Comparison of ENCODE assay signal across 25 cellular contexts in the genomic region with DNA sequence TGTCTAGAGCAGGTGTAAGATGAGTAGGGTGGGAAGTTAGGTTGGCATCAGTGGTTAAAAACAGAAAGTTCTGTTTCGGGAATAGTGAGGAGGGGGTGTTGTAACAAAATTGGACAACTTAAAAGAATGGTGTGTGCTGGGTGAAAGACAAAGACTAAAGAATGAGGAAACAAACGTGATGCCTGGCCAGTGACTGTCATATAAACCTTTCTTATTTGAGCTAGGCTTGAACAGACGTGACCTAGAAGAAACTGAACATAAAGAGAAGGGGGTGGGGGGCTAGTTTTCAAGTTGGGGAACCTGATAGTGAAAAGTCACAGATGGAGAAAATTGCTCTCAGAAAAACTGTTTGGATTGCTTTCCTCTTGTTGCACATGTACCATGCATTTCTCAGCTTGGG. TPM values are rescaled to one million over a fixed set of nuclear protein-coding genes. Genes with fewer than 3 reads are reported as not detected.
DNase-seq lines count a peak whose midpoint lies in the region; ATAC-seq lines count a peak whose summit lies in the region.
"Had no signal": no experiment of that assay in that cellular context is flagged by ENCODE, and none has a peak within 500 bp of the region (broad histone marks: within the 10 kb centered on the region; RNA-seq: fewer than 3 reads in every experiment).

No MANE protein-coding gene starts in this region.

- no peaks in the 10 kb centered on the region for H3K27me3 ChIP-seq in naive thymus-derived CD4-positive, alpha-beta T cell (ENCODE audit: control insufficient read depth in 2 of 2, insufficient read depth in 2 of 2, low read length in 2 of 2)

- H3K4me1 Mint-ChIP-seq in activated CD4-positive, alpha-beta T cell treated with anti-CD3 and anti-CD28 coated beads for 36 hours: peaks cover 20% of the 10 kb centered on the region
- peaks cover 23% of the 10 kb centered on the region for H3K4me1 Mint-ChIP-seq in stimulated activated naive CD8-positive, alpha-beta T cell treated with anti-CD3 and anti-CD28 coated beads, Interleukin-15, Interleukin-2, amounts not matched to agents 100 ng/mL and 50 ng/mL, for 24 hours (ENCODE audit: low read depth)
- H3K4me1 Mint-ChIP-seq in naive thymus-derived CD4-positive, alpha-beta T cell: peaks cover 5 to 32% (median 23%) of the 10 kb centered on the region in 7 donors

- H3K4me3 ChIP-seq in naive thymus-derived CD4-positive, alpha-beta T cell (ENCODE audit: low read length): no peak overlapping the region
- H3K4me3 ChIP-seq: K562, prostate gland, thoracic aorta had no signal

- POLR2A ChIA-PET in activated CD4-positive, alpha-beta T cell treated with anti-CD3 and anti-CD28 coated beads for 36 hours (lab: Charles Lee): interaction anchor here (0.6 to 0.7 kb wide), 2 partner anchors 37 to 275 kb away, joined by 3 to 11 read pairs; no protein-coding TSS in a partner anchor
- POLR2A ChIA-PET in naive thymus-derived CD4-positive, alpha-beta T cell (lab: Charles Lee): interaction anchor here (0.7 kb wide), 1 partner anchor 521 kb away, joined by 5 read pairs; no protein-coding TSS in a partner anchor

- peak overlapping the region; percentile 25 for H3K27ac Mint-ChIP-seq in activated CD4-positive, alpha-beta T cell treated with anti-CD3 and anti-CD28 coated beads for 36 hours
- peak overlapping the region; percentile 54 for H3K27ac Mint-ChIP-seq in stimulated activated naive CD8-positive, alpha-beta T cell treated with anti-CD3 and anti-CD28 coated beads, Interleukin-15, Interleukin-2, amounts not matched to agents 100 ng/mL and 50 ng/mL, for 24 hours
- peak overlapping the region in 8 of 9 donors; percentile 4 to 91 (median 58) for H3K27ac Mint-ChIP-seq in naive thymus-derived CD4-positive, alpha-beta T cell

- intact Hi-C loops in activated CD4-positive, alpha-beta T cell treated with anti-CD3 and anti-CD28 coated beads for 36 hours (cut with DNase I, micrococcal nuclease): no loop called here
- intact Hi-C loops in naive thymus-derived CD4-positive, alpha-beta T cell (cut with micrococcal nuclease): loop anchor here (5.0 to 10.0 kb wide), 2 partner anchors 37 to 185 kb away; partner anchors contain the start of gene RAD52 (in 2 of the 2)

- H3K27ac ChIP-seq in naive thymus-derived CD4-positive, alpha-beta T cell (ENCODE audit: low read depth, low read length): no peak overlapping the region
- H3K27ac ChIP-seq: 22Rv1, prostate gland had no signal

- H3K9me3 ChIP-seq in naive thymus-derived CD4-positive, alpha-beta T cell (ENCODE audit: control insufficient read depth in 2 of 3, low read length in 3 of 3): no peaks in the 10 kb centered on the region
- H3K9me3 ChIP-seq: Caco-2, prostate gland, thoracic aorta had no signal

- peaks cover 61% of the 10 kb centered on the region for H3K36me3 Mint-ChIP-seq in activated CD4-positive, alpha-beta T cell treated with anti-CD3 and anti-CD28 coated beads for 36 hours (ENCODE audit: low read depth)
- H3K36me3 Mint-ChIP-seq in stimulated activated naive CD8-positive, alpha-beta T cell treated with anti-CD3 and anti-CD28 coated beads, Interleukin-15, Interleukin-2, amounts not matched to agents 100 ng/mL and 50 ng/mL, for 24 hours (ENCODE audit: low read depth): peaks cover 86% of the 10 kb centered on the region
- H3K36me3 Mint-ChIP-seq in naive thymus-derived CD4-positive, alpha-beta T cell: peaks cover 16 to 50% (median 31%) of the 10 kb centered on the region in 5 donors

- no peaks in the 10 kb centered on the region for H3K4me1 ChIP-seq in naive thymus-derived CD4-positive, alpha-beta T cell (ENCODE audit: control insufficient read depth in 2 of 2, insufficient read depth in 2 of 2, low read length in 2 of 2)
- H3K4me1 ChIP-seq: Caco-2, prostate gland had no signal

- peaks cover 32 to 91% (median 37%) of the 10 kb centered on the region in 3 experiments for H3K36me3 ChIP-seq in naive thymus-derived CD4-positive, alpha-beta T cell (ENCODE audit: control insufficient read depth in 2 of 3, insufficient read depth in 3 of 3, low read length in 3 of 3)

- no peaks in the 10 kb centered on the region for H3K27me3 Mint-ChIP-seq in activated CD4-positive, alpha-beta T cell treated with anti-CD3 and anti-CD28 coated beads for 36 hours
- no peaks in the 10 kb centered on the region for H3K27me3 Mint-ChIP-seq in stimulated activated naive CD8-positive, alpha-beta T cell treated with anti-CD3 and anti-CD28 coated beads, Interleukin-15, Interleukin-2, amounts not matched to agents 100 ng/mL and 50 ng/mL, for 24 hours
- H3K27me3 Mint-ChIP-seq in naive thymus-derived CD4-positive, alpha-beta T cell: no peaks in the 10 kb centered on the region

- CTCF ChIA-PET in activated CD4-positive, alpha-beta T cell treated with anti-CD3 and anti-CD28 coated beads for 36 hours (lab: Charles Lee): interaction anchor here (0.7 to 1.3 kb wide), 2 partner anchors 18 to 94 kb away, joined by 3 to 5 read pairs; no protein-coding TSS in a partner anchor
- CTCF ChIA-PET in naive thymus-derived CD4-positive, alpha-beta T cell (lab: Charles Lee): no interaction called here

- no peaks in the 10 kb centered on the region for H3K9me3 Mint-ChIP-seq in activated CD4-positive, alpha-beta T cell treated with anti-CD3 and anti-CD28 coated beads for 36 hours (ENCODE audit: low read depth)
- H3K9me3 Mint-ChIP-seq in stimulated activated naive CD8-positive, alpha-beta T cell treated with anti-CD3 and anti-CD28 coated beads, Interleukin-15, Interleukin-2, amounts not matched to agents 100 ng/mL and 50 ng/mL, for 24 hours: no peaks in the 10 kb centered on the region
- H3K9me3 Mint-ChIP-seq in naive thymus-derived CD4-positive, alpha-beta T cell: no peaks in the 10 kb centered on the region

- no peak overlapping the region for H3K4me3 Mint-ChIP-seq in activated CD4-positive, alpha-beta T cell treated with anti-CD3 and anti-CD28 coated beads for 36 hours
- H3K4me3 Mint-ChIP-seq in stimulated activated naive CD8-positive, alpha-beta T cell treated with anti-CD3 and anti-CD28 coated beads, Interleukin-15, Interleukin-2, amounts not matched to agents 100 ng/mL and 50 ng/mL, for 24 hours: no peak overlapping the region
- H3K4me3 Mint-ChIP-seq in naive thymus-derived CD4-positive, alpha-beta T cell: no peak overlapping the region

- no peak for ATAC-seq in activated CD4-positive, alpha-beta T cell treated with anti-CD3 and anti-CD28 coated beads for 36 hours
- no peak for ATAC-seq in stimulated activated naive CD8-positive, alpha-beta T cell treated with anti-CD3 and anti-CD28 coated beads, Interleukin-15, Interleukin-2, amounts not matched to agents 100 U/mL and 50 U/mL, for 24 hours
- ATAC-seq in naive thymus-derived CD4-positive, alpha-beta T cell: no peak
- ATAC-seq: left cardiac atrium had no signal

- no peak for DNase-seq in activated CD4-positive, alpha-beta T cell treated with anti-CD3 and anti-CD28 coated beads for 36 hours
- DNase-seq in activated CD4-positive, alpha-beta T cell treated with anti-CD3 and anti-CD28 coated beads for 48 hours: no peak
- DNase-seq in stimulated activated naive CD8-positive, alpha-beta T cell treated with anti-CD3 and anti-CD28 coated beads, Interleukin-15, Interleukin-2, amounts not matched to agents 100 U/mL and 50 U/mL, for 24 hours: no peak
- no peak for DNase-seq in naive thymus-derived CD4-positive, alpha-beta T cell
- DNase-seq in NCI-H187 (lab: John Stamatoyannopoulos, UW) (no peak), NCI-H446 treated with DMSO at 0.1 percent for 48 hours (lab: John Stamatoyannopoulos, UW) (no peak), NCI-H1417 (lab: John Stamatoyannopoulos, UW) (no peak)
- DNase-seq: activated effector memory CD4-positive, alpha-beta T cell treated with anti-CD3 and anti-CD28 coated beads, Interleukin-2, amount 50 U/mL, for 16 hours; AML-193; aorta; Caco-2; caudate nucleus; DND-41; HCEC 1CT; head of caudate nucleus; left cardiac atrium; midbrain; NCI-H1694 treated with DMSO at 0.1 percent for 48 hours; NCI-H526 treated with DMSO at 0.1 percent for 48 hours; T-helper 9 cell had no signal

RNA-seq across cellular contexts. Expression of gene RAD52, which starts 39.6 kb away (rescaled TPM):
- total RNA-seq in activated CD4-positive, alpha-beta T cell treated with anti-CD3 and anti-CD28 coated beads for 36 hours: 10 to 100 TPM; 16.0 to 17.4 TPM
- 10 to 100 TPM; 11.0 to 34.9 (median 18.3) TPM for total RNA-seq in naive thymus-derived CD4-positive, alpha-beta T cell
- polyA plus RNA-seq in naive thymus-derived CD4-positive, alpha-beta T cell: 1 to 10 TPM; 2.8 to 4.7 TPM

Comparison
In these comparisons a context has a peak if more than half of its experiments do, and no peak if none do; other contexts are left out.
1. intact Hi-C loops: an anchor here in naive thymus-derived CD4-positive, alpha-beta T cell (5.0 to 10.0 kb wide); none called in activated CD4-positive, alpha-beta T cell treated with anti-CD3 and anti-CD28 coated beads for 36 hours.